In genomic region chr10:111275091-111275490, GRCh38 we compare ENCODE assay signal across 23 cellular contexts.
"Had no signal": no experiment of that assay in that cellular context is flagged by ENCODE, and none has a peak within 500 bp of the region (broad histone marks: within the 10 kb centered on the region; RNA-seq: fewer than 3 reads in every experiment).

No MANE protein-coding gene starts in this region.

- H3K4me3 ChIP-seq: breast epithelium, heart right ventricle, left lung, tibial artery, upper lobe of right lung had no signal

- H3K4me1 ChIP-seq: breast epithelium, heart right ventricle, left lung, tibial artery, upper lobe of right lung had no signal

- ATAC-seq: esophagus mucosa; heart right ventricle; left lung; sciatic nerve; stimulated activated memory B cell treated with anti-CD40 and anti-IgM and Interleukin-4, amounts not matched to agents 10 μg/mL and 1 μg/mL and 100 μg/mL, for 72 hours; stimulated activated naive CD8-positive, alpha-beta T cell treated with anti-CD3 and anti-CD28 coated beads, Interleukin-15, amount 100 ng/mL, for 72 hours; upper lobe of right lung had no signal

- H3K36me3 ChIP-seq: breast epithelium, heart right ventricle, left lung, tibial artery, upper lobe of right lung had no signal

- H3K27ac ChIP-seq: breast epithelium, heart right ventricle, left lung, tibial artery, upper lobe of right lung had no signal

- H3K27me3 ChIP-seq: breast epithelium, left lung, tibial artery, upper lobe of right lung had no signal

- DNase-seq: activated CD4-positive, alpha-beta T cell treated with anti-CD3 and anti-CD28 coated beads for 4 hours; activated CD4-positive, alpha-beta T cell treated with anti-CD3 and anti-CD28 coated beads, Interleukin-2, amount 50 U/mL, for 48 hours; activated CD4-positive, CD25-positive, alpha-beta regulatory T cell; activated CD8-positive, alpha-beta memory T cell treated with anti-CD3 and anti-CD28 coated beads for 24 hours; activated effector memory CD4-positive, alpha-beta T cell treated with Interleukin-2 at 50 U/mL for 16 hours; activated naive CD4-positive, alpha-beta T cell treated with Interleukin-2 at 50 U/mL for 16 hours; central memory CD4-positive, alpha-beta T cell; endodermal cell; foreskin melanocyte; heart right ventricle; left lung; retina; small intestine; stimulated activated CD4-positive, alpha-beta T cell treated with anti-CD3 and anti-CD28 coated beads, Interleukin-4, amount 100 ng/mL, for 4 hours; stimulated activated CD8-positive, alpha-beta memory T cell treated with anti-CD3 and anti-CD28 coated beads, Interleukin-4, amount 100 ng/mL, for 48 hours; stimulated activated naive CD8-positive, alpha-beta T cell treated with anti-CD3 and anti-CD28 coated beads, Interleukin-15, amount 100 ng/mL, for 72 hours; T-helper 2 cell; tibial artery; upper lobe of right lung had no signal

- H3K9me3 ChIP-seq: breast epithelium, heart right ventricle, left lung, upper lobe of right lung had no signal
